In genomic region chr3:178518660-178519396, GRCh38 we compare ENCODE assay signal across 1 cellular context.
A peak's percentile ranks its signal among the peaks of the same experiment; 100 is the strongest.
TF ChIP-seq lines count a peak whose summit lies in the region.

No MANE protein-coding gene starts in this region.

TF ChIP-seq in GM12878, 131 proteins besides CTCF, POLR2A, EP300 and RAD21 (continued from another document and continues in another):
- TF ChIP-seq ZBTB40 (IDR thresholded peaks at IDR 0.05; ENCODE audit: borderline replicate concordance) (no peak), POU2F2 (IDR thresholded peaks at IDR 0.05; ENCODE audit: borderline replicate concordance, low read depth, low read length) (no peak), IKZF1 (conservative IDR thresholded peaks at IDR 0.05) (peak; percentile 57; the same call in 1 of the 2 replicates), BMI1 (IDR thresholded peaks at IDR 0.05; ENCODE audit: borderline replicate concordance) (0 out of 2 replicates have a peak, but pooled peaks have one; percentile 10), NR2C2 (IDR thresholded peaks at IDR 0.05; ENCODE audit: borderline replicate concordance, control insufficient read depth, insufficient read length, low read depth) (no peak), SRF (IDR thresholded peaks at IDR 0.05; ENCODE audit: low read depth in 2 of 2, low read length in 2 of 2) (no peak), TCF7 (IDR thresholded peaks at IDR 0.05; ENCODE audit: borderline replicate concordance) (no peak; the same call in 1 of the 2 replicates), MTA3 (IDR thresholded peaks at IDR 0.05; ENCODE audit: borderline replicate concordance, low read length) (peak; percentile 95), ZNF24 (IDR thresholded peaks at IDR 0.05) (no peak; the same call in 1 of the 2 replicates), SIN3A (IDR thresholded peaks at IDR 0.05; ENCODE audit: low read depth, low read length) (no peak), CUX1 (IDR thresholded peaks at IDR 0.05; ENCODE audit: insufficient replicate concordance, low read depth, low read length) (no peak), RCOR1 (conservative IDR thresholded peaks at IDR 0.05; ENCODE audit: low read depth, low read length) (no peak), PBX3 (IDR thresholded peaks at IDR 0.05; ENCODE audit: insufficient replicate concordance, low read depth, low read length) (no peak), KDM1A (IDR thresholded peaks at IDR 0.05; ENCODE audit: borderline replicate concordance) (no peak), CHD4 (IDR thresholded peaks at IDR 0.05) (no peak), GATAD2B (conservative IDR thresholded peaks at IDR 0.05; ENCODE audit: low read depth) (no peak), RELB (IDR thresholded peaks at IDR 0.05; ENCODE audit: low read depth) (0 out of 2 replicates have a peak, but pooled peaks have one; percentile 50), NR2C1 (IDR thresholded peaks at IDR 0.05) (no peak), REST (IDR thresholded peaks at IDR 0.05; ENCODE audit: low read depth, low read length) (no peak), CBFB (IDR thresholded peaks at IDR 0.05; ENCODE audit: low read depth) (no peak), ATF7 (IDR thresholded peaks at IDR 0.05; ENCODE audit: low read depth) (peak; percentile 94), DPF2 (IDR thresholded peaks at IDR 0.05) (no peak; the same call in 1 of the 2 replicates), RELA (IDR thresholded peaks at IDR 0.05; ENCODE audit: borderline replicate concordance, partially characterized antibody) (no peak), WRNIP1 (IDR thresholded peaks at IDR 0.05; ENCODE audit: borderline replicate concordance, low read depth, low read length) (no peak), LARP7 (IDR thresholded peaks at IDR 0.05) (no peak), POLR2AphosphoS5 (IDR thresholded peaks at IDR 0.05; ENCODE audit: low read length) (peak; percentile 88), SP1 (IDR thresholded peaks at IDR 0.05; ENCODE audit: low read depth, low read length) (no peak), SPI1 (IDR thresholded peaks at IDR 0.05; ENCODE audit: borderline replicate concordance, insufficient read depth, low read depth, low read length) (no peak), ETV6 (conservative IDR thresholded peaks at IDR 0.05 in 1 of 2, IDR thresholded peaks at IDR 0.05 in 1 of 2; ENCODE audit: borderline replicate concordance in 1 of 2, low read depth in 1 of 2) (peak in 1 of 2 experiments; percentile 65; a peak in 1 of 4 replicates), RB1 (IDR thresholded peaks at IDR 0.05; ENCODE audit: borderline replicate concordance) (no peak), HDAC2 (IDR thresholded peaks at IDR 0.05) (no peak), BRCA1 (IDR thresholded peaks at IDR 0.05; ENCODE audit: low read depth, low read length) (no peak), NR2F1 (conservative IDR thresholded peaks at IDR 0.05) (peak; percentile 86), CBX3 (IDR thresholded peaks at IDR 0.05; ENCODE audit: borderline replicate concordance, low read depth) (no peak), BCL11A (IDR thresholded peaks at IDR 0.05; ENCODE audit: low read depth, low read length) (peak; percentile 80; the same call in 1 of the 2 replicates), HSF1 (IDR thresholded peaks at IDR 0.05; ENCODE audit: low read depth, low read length) (no peak), TARDBP (IDR thresholded peaks at IDR 0.05; ENCODE audit: borderline replicate concordance) (no peak; the same call in 1 of the 2 replicates), FOS (IDR thresholded peaks at IDR 0.05; ENCODE audit: borderline replicate concordance, extremely low read depth, insufficient read length) (no peak), NRF1 (conservative IDR thresholded peaks at IDR 0.05; ENCODE audit: low read depth, low read length) (no peak), NFIC (IDR thresholded peaks at IDR 0.05; ENCODE audit: low read depth, low read length) (peak; percentile 98), JUNB (IDR thresholded peaks at IDR 0.05) (peak; percentile 91), IKZF2 (IDR thresholded peaks at IDR 0.05) (peak; percentile 64 to 75; a peak in 3 of 4 replicates), ZBED1 (IDR thresholded peaks at IDR 0.05; ENCODE audit: borderline replicate concordance) (peak; percentile 92; the same call in 1 of the 2 replicates), NKRF (conservative IDR thresholded peaks at IDR 0.05) (no peak)
